Comparison of ENCODE assay signal across 1 cellular context in genomic region chr5:169649486-169649885, GRCh38.
TF ChIP-seq lines count a peak whose summit lies in the region.

No MANE protein-coding gene starts in this region.

TF ChIP-seq in HepG2, 621 proteins besides CTCF, POLR2A, EP300 and RAD21 (continued from another document):
- TF ChIP-seq PRDM4 (CRISPR knock-in tag; IDR thresholded peaks at IDR 0.05; ENCODE audit: borderline replicate concordance), result no peak
- no peak for TF ChIP-seq ZBTB39 (CRISPR knock-in tag; IDR thresholded peaks at IDR 0.05)
- no peak for TF ChIP-seq FUBP1 (CRISPR knock-in tag; IDR thresholded peaks at IDR 0.05; ENCODE audit: borderline replicate concordance)
- TF ChIP-seq ZNF749 (CRISPR knock-in tag; IDR thresholded peaks at IDR 0.05; ENCODE audit: borderline replicate concordance), result no peak
- no peak for TF ChIP-seq ZFP41 (CRISPR knock-in tag; IDR thresholded peaks at IDR 0.05; ENCODE audit: borderline replicate concordance)
- TF ChIP-seq RXRA (CRISPR knock-in tag; IDR thresholded peaks at IDR 0.05), result no peak
- no peak for TF ChIP-seq ZNF264 (CRISPR knock-in tag; IDR thresholded peaks at IDR 0.05)
- no peak for TF ChIP-seq FOXP1 (IDR thresholded peaks at IDR 0.05)
- TF ChIP-seq FOXP1 (CRISPR knock-in tag; IDR thresholded peaks at IDR 0.05), result no peak
